ENCODE assay signal across 9 cellular contexts in the genomic region with DNA sequence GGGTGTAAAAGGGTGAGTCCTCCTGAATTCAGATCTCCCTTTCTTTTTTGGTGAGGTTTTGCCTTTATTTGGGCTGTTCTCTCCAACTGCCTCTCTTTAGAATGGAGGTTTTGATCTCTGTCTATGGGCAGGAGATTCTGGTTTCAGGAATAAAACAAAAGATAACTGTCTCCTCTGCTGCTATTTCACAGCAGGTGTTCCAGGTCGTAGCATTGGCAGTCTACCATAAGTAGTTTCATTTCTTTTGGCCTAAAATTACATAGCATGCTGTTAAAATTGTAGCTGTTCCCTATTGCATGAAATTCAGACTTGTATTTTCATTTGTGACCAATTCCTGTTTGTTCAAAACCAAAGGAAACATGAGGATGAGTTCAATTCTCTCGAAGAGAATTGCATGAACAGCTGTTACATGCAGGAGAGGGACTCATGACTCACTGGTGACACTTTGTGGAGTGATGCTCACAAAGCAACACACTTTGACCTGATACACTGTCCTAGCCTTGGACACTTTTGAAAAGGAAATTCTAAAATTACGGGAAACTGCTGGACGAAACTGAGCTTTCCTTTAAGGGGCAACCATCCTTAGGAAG.
DNase-seq lines count a peak whose midpoint lies in the region; ATAC-seq and TF ChIP-seq lines count a peak whose summit lies in the region.
"Had no signal": no experiment of that assay in that cellular context is flagged by ENCODE, and none has a peak within 500 bp of the region (broad histone marks: within the 10 kb centered on the region; RNA-seq: fewer than 3 reads in every experiment).

No MANE protein-coding gene starts in this region.

- TF ChIP-seq CTCF in AG10803 (conservative IDR thresholded peaks at IDR 0.05; ENCODE audit: low read length) (peak; percentile 33), GM12864 (IDR thresholded peaks at IDR 0.05; ENCODE audit: low read depth, low read length, missing control alignments) (peak; percentile 42), fibroblast of pulmonary artery (IDR thresholded peaks at IDR 0.05; ENCODE audit: low read length, missing control alignments) (no peak), coronary artery (IDR thresholded peaks at IDR 0.05) (no peak), omental fat pad (IDR thresholded peaks at IDR 0.05) (no peak)

- H3K27ac ChIP-seq in coronary artery, result no peak overlapping the region
- H3K27ac ChIP-seq: ascending aorta had no signal

- DNase-seq in AG10803 (ENCODE audit: low read depth) (peak; percentile 20), GM12864 (ENCODE audit: low read depth) (no peak), RPMI8226 (peak; percentile 74), fibroblast of pulmonary artery (ENCODE audit: low read depth) (peak; percentile 3), coronary artery (ENCODE audit: low spot score) (no peak), omental fat pad (ENCODE audit: low spot score) (no peak), DMS79 treated with DMSO at 0.1 percent for 48 hours (lab: John Stamatoyannopoulos, UW) (no peak)

- ATAC-seq in omental fat pad (ENCODE audit: low FRiP score), result no peak
- no peak for ATAC-seq in HG03342 (IDR thresholded peaks at IDR 0.05; ENCODE audit: unreplicated experiment)

- no peak overlapping the region for H3K4me3 ChIP-seq in AG10803 (ENCODE audit: low read length)
- H3K4me3 ChIP-seq in GM12864 (ENCODE audit: low read depth, low read length), result no peak overlapping the region
- H3K4me3 ChIP-seq in fibroblast of pulmonary artery (replicated peaks; ENCODE audit: low read depth, low read length), result no peak overlapping the region
- H3K4me3 ChIP-seq in coronary artery, result no peak overlapping the region
- H3K4me3 ChIP-seq: ascending aorta had no signal

Comparison
In these comparisons a context has a peak if more than half of its experiments do, and no peak if none do; other contexts are left out.
1. DNase-seq: peak in AG10803 (single experiment), RPMI8226 (single experiment) and fibroblast of pulmonary artery (single experiment); none in GM12864 (single experiment), coronary artery (single experiment), omental fat pad (single experiment) and DMS79 treated with DMSO at 0.1 percent for 48 hours (single experiment).
2. CTCF ChIP-seq: peak in AG10803 (single experiment) and GM12864 (single experiment); none in fibroblast of pulmonary artery (single experiment), coronary artery (single experiment) and omental fat pad (0 of 3).